8 cellular contexts compared by ENCODE assay signal in the genomic region with DNA sequence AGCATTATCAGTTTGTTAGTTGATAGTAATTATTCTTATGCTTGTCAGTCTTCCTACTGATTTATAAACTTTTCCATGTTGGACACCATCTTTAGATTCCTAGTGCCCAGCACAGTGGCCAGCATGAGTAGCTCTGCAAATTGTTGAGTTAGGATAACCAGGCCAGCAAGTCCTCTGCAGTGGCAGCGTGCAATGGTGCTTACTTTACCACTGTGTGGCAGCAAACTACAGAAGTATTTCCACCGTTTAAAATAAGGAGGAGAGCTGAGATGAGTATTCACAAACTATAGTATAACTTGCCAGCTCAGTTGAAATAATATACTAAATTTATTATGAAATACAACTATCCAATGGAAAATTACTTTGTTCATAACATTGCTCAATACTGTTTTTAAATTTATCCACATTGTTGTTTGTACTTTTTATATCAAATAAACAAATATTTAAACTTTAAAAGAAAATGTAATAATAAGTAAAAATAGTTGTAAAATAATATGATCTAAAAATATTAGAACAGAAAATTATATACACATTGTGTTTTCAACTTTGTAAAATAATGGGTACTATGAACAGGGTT. TPM values are rescaled to one million over a fixed set of nuclear protein-coding genes. Genes with fewer than 3 reads are reported as not detected.
DNase-seq lines count a peak whose midpoint lies in the region; TF ChIP-seq lines count a peak whose summit lies in the region.

No MANE protein-coding gene starts in this region.

- DNase-seq in ACHN (peak; percentile 60), GM10266 (ENCODE audit: extremely low spot score) (peak; percentile 24), NCI-H2171 (lab: John Stamatoyannopoulos, UW) (peak; percentile 2), foreskin melanocyte (peak; percentile 44), pulmonary artery endothelial cell (ENCODE audit: low read depth, low spot score) (peak; percentile 3), ecto neural progenitor cell (ENCODE audit: low spot score) (no peak), retina (no peak)
- peak; percentile 16 to 37 for DNase-seq in activated CD4-positive, alpha-beta T cell treated with anti-CD3 and anti-CD28 coated beads, Interleukin-2, amount 50 U/mL, for 48 hours

- peak; percentile 66 for TF ChIP-seq CTCF in GM10266 (IDR thresholded peaks at IDR 0.05; ENCODE audit: control insufficient read depth, insufficient read depth, low read depth, missing control alignments)

- in situ Hi-C loops in ACHN (cut with HindIII; ENCODE audit: low pct_ligation_motif_present, low pct_unique_long_range_greater_than_20kb, low sequenced_read_pairs), result no loop called here

RNA-seq across cellular contexts. Expression of a gene that starts 9.3 kb away (rescaled TPM):
- total RNA-seq in pulmonary artery endothelial cell, result 22.7 and 30.8 TPM in 2 replicates

RNA-seq across cellular contexts. Expression of a gene that starts 31.9 kb away (rescaled TPM):
- total RNA-seq in pulmonary artery endothelial cell, result 0.07 and 0.20 TPM in 2 replicates

Comparison
In these comparisons a context has a peak if more than half of its experiments do, and no peak if none do; other contexts are left out.
1. DNase-seq: peak in ACHN (single experiment), GM10266 (single experiment), NCI-H2171 (single experiment), activated CD4-positive, alpha-beta T cell treated with anti-CD3 and anti-CD28 coated beads, Interleukin-2, amount 50 U/mL, for 48 hours (2 of 2), foreskin melanocyte (single experiment) and pulmonary artery endothelial cell (single experiment); none in ecto neural progenitor cell (single experiment) and retina (single experiment).